ENCODE assay signal across 7 cellular contexts in the genomic region with DNA sequence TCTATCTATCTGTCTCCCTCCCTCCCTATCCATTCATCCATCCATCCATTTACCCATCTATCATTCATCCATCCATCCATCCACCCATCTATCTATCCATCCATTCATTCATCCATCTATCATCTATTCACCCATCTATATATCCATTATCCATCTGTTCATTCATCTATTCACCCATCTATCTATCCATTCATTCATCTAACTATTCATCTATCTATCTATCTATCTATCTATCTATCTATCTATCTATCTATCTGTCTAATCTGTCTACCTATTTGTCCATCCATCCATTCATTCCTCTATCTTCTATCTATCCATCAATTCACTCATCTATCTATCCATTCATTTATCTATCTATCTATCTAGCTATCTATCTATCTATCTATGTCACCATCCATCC.
"Had no signal": no experiment of that assay in that cellular context is flagged by ENCODE, and none has a peak within 500 bp of the region (broad histone marks: within the 10 kb centered on the region; RNA-seq: fewer than 3 reads in every experiment).

No MANE protein-coding gene starts in this region.

- H3K4me3 ChIP-seq: GM12878 had no signal

- DNase-seq: GDM1, GF-D8 had no signal

- ATAC-seq: GM12878 had no signal

- FAIRE-seq: G401.6, GM12878, GM12891, GM18507, GM19239 had no signal
